12 cellular contexts compared by ENCODE assay signal in genomic region chr15:80017037-80017619, GRCh38. TPM values are rescaled to one million over a fixed set of nuclear protein-coding genes. Genes with fewer than 3 reads are reported as not detected.
DNase-seq lines count a peak whose midpoint lies in the region; ATAC-seq, FAIRE-seq and TF ChIP-seq lines count a peak whose summit lies in the region.
"Not testable (repeated sequence)": the region's sequence is repeated elsewhere in the genome, so short reads cannot be mapped to it uniquely, and the experiment has no call there.
"Had no signal": no experiment of that assay in that cellular context is flagged by ENCODE, and none has a peak within 500 bp of the region (broad histone marks: within the 10 kb centered on the region; RNA-seq: fewer than 3 reads in every experiment).

No MANE protein-coding gene starts in this region.

- H3K27me3 Mint-ChIP-seq in neural crest cell (ENCODE audit: low read depth); stimulated activated naive B cell treated with anti-CD40 and anti-IgM and Interleukin-4, amounts not matched to agents 10 μg/mL and 1 μg/mL and 100 μg/mL, for 72 hours: not testable (repeated sequence)

- DNase-seq in GM12864 (ENCODE audit: low read depth); GM12878 (ENCODE audit: low read depth, low spot score); neural crest cell (ENCODE audit: low read depth, low spot score); stimulated activated naive B cell treated with anti-CD40 and anti-IgM and Interleukin-4, amounts not matched to agents 10 μg/mL and 1 μg/mL and 100 μg/mL, for 72 hours: not testable (repeated sequence)
- peak; percentile 5 for DNase-seq in left lobe of liver (ENCODE audit: low spot score)

- H3K9me3 Mint-ChIP-seq in neural crest cell; stimulated activated naive B cell treated with anti-CD40 and anti-IgM and Interleukin-4, amounts not matched to agents 10 μg/mL and 1 μg/mL and 100 μg/mL, for 72 hours: not testable (repeated sequence)

- H3K4me3 ChIP-seq in GM12864 (ENCODE audit: low read depth, low read length) (peak overlapping the region; percentile 42), OCI-LY3 (ENCODE audit: low read length) (peak overlapping the region; percentile 26; the same call in 1 of the 2 replicates), GM12878 (peak overlapping the region; percentile 38; the same call in 1 of the 2 replicates)

- H3K79me2 ChIP-seq in OCI-LY3 (ENCODE audit: low read length): not testable (repeated sequence)
- H3K79me2 ChIP-seq in GM12878 (ENCODE audit: control insufficient read depth, insufficient read depth, low read length): peaks cover 10% of the 10 kb centered on the region

- not testable (repeated sequence) for H2AFZ ChIP-seq in OCI-LY3 (ENCODE audit: low read depth, low read length); GM12878 (ENCODE audit: control insufficient read depth, low read depth, low read length)

- H3K36me3 Mint-ChIP-seq in neural crest cell (ENCODE audit: low read depth); stimulated activated naive B cell treated with anti-CD40 and anti-IgM and Interleukin-4, amounts not matched to agents 10 μg/mL and 1 μg/mL and 100 μg/mL, for 72 hours: not testable (repeated sequence)

- not testable (repeated sequence) for H3K36me3 ChIP-seq in OCI-LY3 (replicated peaks; ENCODE audit: low read depth, low read length); GM12878 (ENCODE audit: control insufficient read depth in 2 of 2, insufficient read depth in 2 of 2, low read length in 1 of 2)

- H3K9me3 ChIP-seq in OCI-LY3 (ENCODE audit: insufficient read depth, low read length): not testable (repeated sequence)
- peaks cover 14% of the 10 kb centered on the region; the same call in 2 of the 3 replicates for H3K9me3 ChIP-seq in GM12878 (replicated peaks; ENCODE audit: control insufficient read depth, insufficient read depth, low read length)

- in situ Hi-C loops in GM18951 (cut with MboI; ENCODE audit: low sequenced_read_pairs, unreplicated experiment): not testable (repeated sequence)
- in situ Hi-C loops in GM12878 (cut with MboI): loop anchor here (25.0 kb wide), 1 partner anchor 1270 kb away; no protein-coding TSS in a partner anchor

- TF ChIP-seq CTCF in GM12864 (IDR thresholded peaks at IDR 0.05; ENCODE audit: low read depth, low read length, missing control alignments); OCI-LY3 (IDR thresholded peaks at IDR 0.05; ENCODE audit: low read depth, low read length); GM12878 (IDR thresholded peaks at IDR 0.05 in 2 of 3, conservative IDR thresholded peaks at IDR 0.05 in 1 of 3; ENCODE audit: control insufficient read depth in 2 of 3, extremely low read depth in 1 of 3, insufficient read depth in 1 of 3, low read depth in 3 of 3, low read length in 3 of 3); neural crest cell (conservative IDR thresholded peaks at IDR 0.05): not testable (repeated sequence)

- TF ChIP-seq EP300 in GM12878 (IDR thresholded peaks at IDR 0.05; ENCODE audit: borderline replicate concordance in 1 of 2, control insufficient read depth in 1 of 2, low read depth in 2 of 2, low read length in 2 of 2): not testable (repeated sequence)

- not testable (repeated sequence) for TF ChIP-seq RAD21 in GM12878 (IDR thresholded peaks at IDR 0.05; ENCODE audit: insufficient read depth, low read depth, low read length)

- not testable (repeated sequence) for H3K4me3 Mint-ChIP-seq in neural crest cell
- H3K4me3 Mint-ChIP-seq in stimulated activated naive B cell treated with anti-CD40 and anti-IgM and Interleukin-4, amounts not matched to agents 10 μg/mL and 1 μg/mL and 100 μg/mL, for 72 hours: peak overlapping the region; percentile 12 to 73

- intact Hi-C loops in GM12878 (cut with micrococcal nuclease; ENCODE audit: unreplicated experiment): not testable (repeated sequence)

- H3K9ac ChIP-seq in OCI-LY3 (ENCODE audit: low read length) (peak overlapping the region; percentile 54; the same call in 1 of the 2 replicates), GM12878 (ENCODE audit: control insufficient read depth, insufficient read depth, low read length) (peak overlapping the region; percentile 57)

- H4K20me1 ChIP-seq in OCI-LY3 (ENCODE audit: insufficient read depth, low read length); GM12878 (ENCODE audit: control insufficient read depth, insufficient read depth): not testable (repeated sequence)

- H3K27ac Mint-ChIP-seq in neural crest cell (ENCODE audit: unreplicated experiment): peak overlapping the region; percentile 58
- peak overlapping the region; percentile 94 for H3K27ac Mint-ChIP-seq in stimulated activated naive B cell treated with anti-CD40 and anti-IgM and Interleukin-4, amounts not matched to agents 10 μg/mL and 1 μg/mL and 100 μg/mL, for 72 hours

- ATAC-seq in GM12878, left lobe of liver: not testable (repeated sequence)
- ATAC-seq in stimulated activated naive B cell treated with anti-CD40 and anti-IgM and Interleukin-4, amounts not matched to agents 10 μg/mL and 1 μg/mL and 100 μg/mL, for 72 hours (replicated peaks): peak in 1 of 2 donors; percentile 2

- CTCF ChIA-PET in GM12878 (lab: Yijun Ruan, JAX): interaction anchor here (1.1 to 2.9 kb wide), 6 partner anchors 18 to 164 kb away, joined by 3 to 15 read pairs (median 4); no protein-coding TSS in a partner anchor

- SMC1A ChIA-PET in GM12878 (lab: Charles Lee; ENCODE audit: uncharacterized antibody, unreplicated experiment): interaction anchor here (0.8 to 7.5 kb wide), 31 partner anchors 9 to 636 kb away, joined by 3 to 98 read pairs (median 5); partner anchors contain the start of genes BCL2A1 and ZFAND6

- FAIRE-seq in GM12878 (lab: Jason Lieb, UNC): not testable (repeated sequence)

- RAD21 ChIA-PET in GM12878 (lab: Charles Lee; ENCODE audit: unreplicated experiment): interaction anchor here (0.5 to 4.1 kb wide), 27 partner anchors 9 to 289 kb away, joined by 3 to 42 read pairs (median 4); partner anchors contain the start of gene BCL2A1

- TSS peak; percentile 82 for BruUV-seq in GM12878 (replicated peaks; lab: Mats Ljungman, UMichigan)

- peak; percentile 19 for TF ChIP-seq POLR2A in GM18951 (IDR thresholded peaks at IDR 0.05; ENCODE audit: extremely low read depth, insufficient read depth, insufficient read length)
- peak; percentile 55; the same call in 1 of the 2 replicates for TF ChIP-seq POLR2A in GM12878 (IDR thresholded peaks at IDR 0.05; ENCODE audit: low read depth, low read length)

- H3K4me2 ChIP-seq in OCI-LY3 (ENCODE audit: low read length) (peak overlapping the region; percentile 73), GM12878 (ENCODE audit: control insufficient read depth, insufficient read depth) (peak overlapping the region; percentile 72)

- H3K4me1 Mint-ChIP-seq in neural crest cell: not testable (repeated sequence)
- H3K4me1 Mint-ChIP-seq in stimulated activated naive B cell treated with anti-CD40 and anti-IgM and Interleukin-4, amounts not matched to agents 10 μg/mL and 1 μg/mL and 100 μg/mL, for 72 hours: peaks cover 22 to 39% of the 10 kb centered on the region in 2 donors

- peak overlapping the region; percentile 87 for H3K27ac ChIP-seq in OCI-LY3 (ENCODE audit: low read length)
- H3K27ac ChIP-seq in GM12878 (ENCODE audit: control insufficient read depth, insufficient read depth): peak overlapping the region; percentile 92

- POLR2A ChIA-PET in GM12878 (lab: Charles Lee): interaction anchor here (0.6 to 4.3 kb wide), 11 partner anchors 11 to 68 kb away, joined by 3 to 31 read pairs (median 4); partner anchors contain the start of gene ZFAND6

- WGBS in GM12878 (ENCODE audit: insufficient coverage, insufficient replicate concordance, low lambda C conversion rate, missing lambda C conversion rate): 42% methylated on average over 12 of the region's 12 CpGs

- H3K4me1 ChIP-seq in OCI-LY3 (ENCODE audit: low read length) (peaks cover 55% of the 10 kb centered on the region), GM12878 (ENCODE audit: control insufficient read depth, insufficient read depth, low read length) (peaks cover 28% of the 10 kb centered on the region)

- not testable (repeated sequence) for H3K27me3 ChIP-seq in OCI-LY3 (ENCODE audit: low read depth, low read length); GM12878 (replicated peaks in 1 of 2; ENCODE audit: control insufficient read depth in 2 of 2, insufficient read depth in 2 of 2, low read length in 1 of 2)

RNA-seq across cellular contexts. Expression of gene ZFAND6, which starts 42.3 kb away (rescaled TPM):
- total RNA-seq in GM12878 (2013; cell fraction: nucleolus; rRNA removed): 199 and 207 TPM in 2 replicates
- total RNA-seq in GM12878 (2014; rRNA removed) (166 and 179 TPM in 2 replicates), GM12878 (2014; rRNA removed; fragmentation: Illumina TruSeq; extraction: Trizol) (128 and 131 TPM in 2 replicates), GM12878 (2021) (71.2 and 78.9 TPM in 2 replicates), left lobe of liver (36.4 TPM), neural crest cell (50.6 and 51.9 TPM in 2 replicates)
- 32.5 TPM for polyA plus RNA-seq in GM12878 (2011; ENCODE audit: low read depth)
- polyA plus RNA-seq in GM12878 (2011; rRNA removed) (162 and 175 TPM in 2 replicates), GM12878 (2014; fragmentation: Illumina TruSeq; extraction: Trizol) (118 and 150 TPM in 2 replicates), GM12878 (2014; fragmentation: Nextera tagmentation; extraction: Ambion mirVana) (100 to 1,000 TPM in 1 of 2 experiments, 10 to 100 TPM in 1; 98.1 to 111 TPM), GM12878 (2014; rRNA removed) (142 and 169 TPM in 2 replicates), GM12878 (2016; fragmentation: Nextera tagmentation; extraction: Ambion mirVana) (100 to 1,000 TPM; 171 to 173 TPM)
- polyA plus RNA-seq in GM12878 (2011; cell fraction: cytosol; rRNA removed): 103 and 115 TPM in 2 replicates
- 65.6 and 69.8 TPM in 2 replicates for polyA plus RNA-seq in GM12878 (2011; cell fraction: nucleus; rRNA removed)
- 47.6 and 57.5 TPM in 2 replicates for polyA plus RNA-seq in GM12878 (2012)
- 130 and 193 TPM in 2 replicates for polyA minus RNA-seq in GM12878 (2011; rRNA and poly(A)+ RNA removed)
- 54.8 and 59.5 TPM in 2 replicates for polyA minus RNA-seq in GM12878 (2011; cell fraction: cytosol; rRNA and poly(A)+ RNA removed)
- 57.8 and 77.6 TPM in 2 replicates for polyA minus RNA-seq in GM12878 (2011; cell fraction: nucleus; rRNA and poly(A)+ RNA removed)

RNA-seq across cellular contexts. Expression of gene BCL2A1, which starts 46.1 kb away (rescaled TPM):
- total RNA-seq in GM12878 (2013; cell fraction: nucleolus; rRNA removed): 254 and 257 TPM in 2 replicates
- 181 and 223 TPM in 2 replicates for total RNA-seq in GM12878 (2014; rRNA removed)
- total RNA-seq in GM12878 (2014; rRNA removed; fragmentation: Illumina TruSeq; extraction: Trizol): 358 and 373 TPM in 2 replicates
- 183 and 212 TPM in 2 replicates for total RNA-seq in GM12878 (2021)
- 147 TPM for polyA plus RNA-seq in GM12878 (2011; ENCODE audit: low read depth)
- polyA plus RNA-seq in GM12878 (2011; rRNA removed): 375 and 596 TPM in 2 replicates
- 165 and 194 TPM in 2 replicates for polyA plus RNA-seq in GM12878 (2011; cell fraction: cytosol; rRNA removed)
- polyA plus RNA-seq in GM12878 (2011; cell fraction: nucleus; rRNA removed): 92.5 and 111 TPM in 2 replicates
- 152 and 177 TPM in 2 replicates for polyA plus RNA-seq in GM12878 (2012)
- polyA plus RNA-seq in GM12878 (2014; fragmentation: Illumina TruSeq; extraction: Trizol): 374 and 510 TPM in 2 replicates
- 100 to 1,000 TPM; 536 to 570 TPM for polyA plus RNA-seq in GM12878 (2014; fragmentation: Nextera tagmentation; extraction: Ambion mirVana)
- 224 and 283 TPM in 2 replicates for polyA plus RNA-seq in GM12878 (2014; rRNA removed)
- polyA plus RNA-seq in GM12878 (2016; fragmentation: Nextera tagmentation; extraction: Ambion mirVana): 100 to 1,000 TPM; 190 to 192 TPM
- 130 and 161 TPM in 2 replicates for polyA minus RNA-seq in GM12878 (2011; rRNA and poly(A)+ RNA removed)
- 40.8 and 46.6 TPM in 2 replicates for polyA minus RNA-seq in GM12878 (2011; cell fraction: cytosol; rRNA and poly(A)+ RNA removed)
- polyA minus RNA-seq in GM12878 (2011; cell fraction: nucleus; rRNA and poly(A)+ RNA removed): 73.5 and 89.2 TPM in 2 replicates
- total RNA-seq in left lobe of liver: 0.58 TPM
- not detected in 2 replicates for total RNA-seq in neural crest cell
- total RNA-seq: A673, GM23248, H7, PC-9, SJCRH30 had no signal

Comparison
In these comparisons a context has a peak if more than half of its experiments do, and no peak if none do; other contexts are left out.
1. RNA of gene BCL2A1, which starts 46.1 kb away (total RNA-seq): 181 to 373 TPM in GM12878; 0.58 TPM in left lobe of liver (single experiment) and not detected in neural crest cell; every median in the first group is over 100 times any median in the second.
2. Peak in every context shown above with its lines, with median percentiles within 50 percentile points of each other: H3K4me3 ChIP-seq.